11 cellular contexts compared by ENCODE assay signal in genomic region chr7:127383123-127383835, GRCh38. TPM values are rescaled to one million over a fixed set of nuclear protein-coding genes. Genes with fewer than 3 reads are reported as not detected.
DNase-seq lines count a peak whose midpoint lies in the region; ATAC-seq and TF ChIP-seq lines count a peak whose summit lies in the region.
"Had no signal": no experiment of that assay in that cellular context is flagged by ENCODE, and none has a peak within 500 bp of the region (broad histone marks: within the 10 kb centered on the region; RNA-seq: fewer than 3 reads in every experiment).

No MANE protein-coding gene starts in this region.

- ATAC-seq in activated naive CD4-positive, alpha-beta T cell treated with anti-CD3 and anti-CD28 coated beads, Interleukin-2, amount 50 U/mL, for 72 hours: peak; percentile 32 to 48
- no peak for ATAC-seq in HG03039 (IDR thresholded peaks at IDR 0.05; ENCODE audit: unreplicated experiment)
- no peak for ATAC-seq in HG02678 (IDR thresholded peaks at IDR 0.05; ENCODE audit: unreplicated experiment)

- 0 out of 2 replicates have a peak overlapping the region, but pooled peaks have one; percentile 11 for H3K27ac ChIP-seq in SK-N-MC
- no peak overlapping the region for H3K27ac ChIP-seq in tibial nerve

- WGBS in tibial nerve, 2 donors: 58 to 70% methylated on average over 1 of the region's 1 CpG

- TF ChIP-seq CTCF in fibroblast of mammary gland (conservative IDR thresholded peaks at IDR 0.05; ENCODE audit: control insufficient read depth, insufficient read depth, low read depth, low read length) (no peak), type B pancreatic cell (conservative IDR thresholded peaks at IDR 0.05) (no peak), tibial nerve (IDR thresholded peaks at IDR 0.05) (no peak)

- H3K9me3 Mint-ChIP-seq in activated naive CD4-positive, alpha-beta T cell treated with anti-CD3 and anti-CD28 coated beads, Interleukin-2, amount 50 U/mL, for 72 hours: no peaks in the 10 kb centered on the region
- H3K9me3 Mint-ChIP-seq in type B pancreatic cell: no peaks in the 10 kb centered on the region
- H3K9me3 Mint-ChIP-seq: activated T-cell treated with anti-CD3 and anti-CD28 coated beads, Interleukin-2, amount 50 U/mL, for 4 hours had no signal

- H3K4me3 Mint-ChIP-seq in type B pancreatic cell: no peak overlapping the region
- H3K4me3 Mint-ChIP-seq: activated T-cell treated with anti-CD3 and anti-CD28 coated beads, Interleukin-2, amount 50 U/mL, for 4 hours had no signal

- H3K27me3 Mint-ChIP-seq in type B pancreatic cell: no peaks in the 10 kb centered on the region

- TF ChIP-seq EP300 in tibial nerve (IDR thresholded peaks at IDR 0.05): no peak

- H3K4me1 Mint-ChIP-seq in type B pancreatic cell (ENCODE audit: unreplicated experiment): no peaks in the 10 kb centered on the region

- H3K9me3 ChIP-seq in SK-N-MC (ENCODE audit: low read depth, low read length): no peaks in the 10 kb centered on the region
- H3K9me3 ChIP-seq in tibial nerve: no peaks in the 10 kb centered on the region

- no peak for DNase-seq in activated naive CD4-positive, alpha-beta T cell treated with anti-CD3 and anti-CD28 coated beads, Interleukin-2, amount 50 U/mL, for 72 hours (ENCODE audit: low spot score in 2 of 2)
- no peak for DNase-seq in activated naive CD4-positive, alpha-beta T cell (lab: John Stamatoyannopoulos, UW)
- DNase-seq in SK-N-MC (ENCODE audit: low read depth, low spot score): no peak
- DNase-seq in fibroblast of mammary gland (ENCODE audit: low read depth): peak; percentile 48
- DNase-seq in type B pancreatic cell (ENCODE audit: extremely low spot score, unreplicated experiment): no peak
- no peak for DNase-seq in tibial nerve (ENCODE audit: low spot score in 2 of 2)
- DNase-seq: activated T-cell treated with anti-CD3 and anti-CD28 coated beads, Interleukin-2, amount 50 U/mL, for 4 hours; left cardiac atrium; NCI-H2107 had no signal

- H3K4me1 ChIP-seq in tibial nerve: peaks cover 0 to 43% (median 6%) of the 10 kb centered on the region in 4 donors

- TF ChIP-seq POLR2A in tibial nerve (IDR thresholded peaks at IDR 0.05): no peak

- H3K36me3 ChIP-seq in SK-N-MC (ENCODE audit: insufficient read depth, low read length): peaks cover 62% of the 10 kb centered on the region
- H3K36me3 ChIP-seq in tibial nerve: peaks cover 0 to 14% (median 0%) of the 10 kb centered on the region in 3 donors

- H3K9ac ChIP-seq in SK-N-MC (ENCODE audit: insufficient read length): no peak overlapping the region

- no peaks in the 10 kb centered on the region for H3K27me3 ChIP-seq in tibial nerve

- peak overlapping the region in 1 of 2 donors; percentile 36 for H3K27ac Mint-ChIP-seq in activated naive CD4-positive, alpha-beta T cell treated with anti-CD3 and anti-CD28 coated beads, Interleukin-2, amount 50 U/mL, for 72 hours
- H3K27ac Mint-ChIP-seq in type B pancreatic cell: peak overlapping the region; percentile 48

- no peak overlapping the region for H3K4me3 ChIP-seq in SK-N-MC
- no peak overlapping the region for H3K4me3 ChIP-seq in fibroblast of mammary gland (ENCODE audit: control insufficient read depth, low read depth, low read length)
- no peak overlapping the region for H3K4me3 ChIP-seq in tibial nerve

- H3K36me3 Mint-ChIP-seq in activated naive CD4-positive, alpha-beta T cell treated with anti-CD3 and anti-CD28 coated beads, Interleukin-2, amount 50 U/mL, for 72 hours: peaks cover under 1 to 23% of the 10 kb centered on the region in 2 donors
- peaks cover 13% of the 10 kb centered on the region for H3K36me3 Mint-ChIP-seq in type B pancreatic cell

RNA-seq across cellular contexts. Expression of gene ZNF800, which starts 9.2 kb away (rescaled TPM):
- total RNA-seq in activated naive CD4-positive, alpha-beta T cell treated with anti-CD3 and anti-CD28 coated beads, Interleukin-2, amount 50 U/mL, for 72 hours: 10 to 100 TPM; 26.4 to 33.5 TPM
- 25.8 and 26.2 TPM in 2 replicates for total RNA-seq in type B pancreatic cell (ENCODE audit: low replicate concordance)
- 10 to 100 TPM; 27.3 to 50.0 (median 33.9) TPM for total RNA-seq in tibial nerve

Comparison
In these comparisons a context has a peak if more than half of its experiments do, and no peak if none do; other contexts are left out.
1. ATAC-seq: peak in activated naive CD4-positive, alpha-beta T cell treated with anti-CD3 and anti-CD28 coated beads, Interleukin-2, amount 50 U/mL, for 72 hours (2 of 2); none in HG03039 (single experiment) and HG02678 (single experiment).